ENCODE assay signal across 1 cellular context in the genomic region with DNA sequence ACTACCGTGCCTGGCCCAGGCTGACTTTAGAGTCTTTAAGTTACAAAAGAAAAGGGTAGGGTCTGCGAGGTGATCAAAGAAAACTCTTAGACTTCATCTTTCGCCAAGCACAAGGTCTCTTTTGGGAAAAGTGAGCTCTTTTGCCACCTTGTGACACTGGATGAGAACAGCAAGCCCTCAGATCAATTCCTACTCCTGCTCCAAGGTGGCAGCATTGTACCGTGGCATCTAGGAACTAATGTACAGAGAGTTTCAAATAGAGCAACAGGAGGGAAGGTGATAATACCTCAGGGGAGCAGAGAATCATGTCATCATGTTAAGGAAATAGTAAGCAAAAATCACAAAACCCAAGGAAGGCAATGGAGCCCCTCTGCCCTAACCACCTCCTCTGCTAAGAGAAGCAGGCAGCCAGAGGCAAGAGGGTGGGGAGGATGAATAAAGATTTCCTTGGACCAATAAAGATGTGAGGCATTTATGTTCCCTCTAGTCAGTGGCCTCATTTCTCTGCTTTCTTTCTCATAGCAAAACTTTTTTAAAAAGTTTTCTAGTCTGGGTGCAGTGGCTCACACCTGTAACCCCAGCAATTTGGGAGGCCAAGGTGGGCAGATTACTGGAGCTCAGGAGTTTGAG.
A peak's percentile ranks its signal among the peaks of the same experiment; 100 is the strongest.
TF ChIP-seq lines count a peak whose summit lies in the region.

No MANE protein-coding gene starts in this region.

TF ChIP-seq in GM12878, 131 proteins besides CTCF, POLR2A, EP300 and RAD21:
- TF ChIP-seq RB1 (IDR thresholded peaks at IDR 0.05; ENCODE audit: borderline replicate concordance) = peak; percentile 45; the same call in 1 of the 2 replicates
- TF ChIP-seq PML (IDR thresholded peaks at IDR 0.05; ENCODE audit: low read length) = no peak
- TF ChIP-seq ATF7 (IDR thresholded peaks at IDR 0.05; ENCODE audit: low read depth) = peak; percentile 43; the same call in 1 of the 2 replicates
- TF ChIP-seq ETV6 (conservative IDR thresholded peaks at IDR 0.05 in 1 of 2, IDR thresholded peaks at IDR 0.05 in 1 of 2; ENCODE audit: borderline replicate concordance in 1 of 2, low read depth in 1 of 2) = no peak
- TF ChIP-seq STAT1 (conservative IDR thresholded peaks at IDR 0.05) = 0 out of 2 replicates have a peak, but pooled peaks have one; percentile 59
- TF ChIP-seq SMARCA5 (IDR thresholded peaks at IDR 0.05) = peak; percentile 94
- TF ChIP-seq CHD4 (IDR thresholded peaks at IDR 0.05) = no peak
- TF ChIP-seq RAD51 (IDR thresholded peaks at IDR 0.05) = 0 out of 2 replicates have a peak, but pooled peaks have one; percentile 39
- TF ChIP-seq FOXM1 (IDR thresholded peaks at IDR 0.05; ENCODE audit: low read depth, low read length) = peak; percentile 59; the same call in 1 of the 2 replicates
- TF ChIP-seq, protein P1, sequence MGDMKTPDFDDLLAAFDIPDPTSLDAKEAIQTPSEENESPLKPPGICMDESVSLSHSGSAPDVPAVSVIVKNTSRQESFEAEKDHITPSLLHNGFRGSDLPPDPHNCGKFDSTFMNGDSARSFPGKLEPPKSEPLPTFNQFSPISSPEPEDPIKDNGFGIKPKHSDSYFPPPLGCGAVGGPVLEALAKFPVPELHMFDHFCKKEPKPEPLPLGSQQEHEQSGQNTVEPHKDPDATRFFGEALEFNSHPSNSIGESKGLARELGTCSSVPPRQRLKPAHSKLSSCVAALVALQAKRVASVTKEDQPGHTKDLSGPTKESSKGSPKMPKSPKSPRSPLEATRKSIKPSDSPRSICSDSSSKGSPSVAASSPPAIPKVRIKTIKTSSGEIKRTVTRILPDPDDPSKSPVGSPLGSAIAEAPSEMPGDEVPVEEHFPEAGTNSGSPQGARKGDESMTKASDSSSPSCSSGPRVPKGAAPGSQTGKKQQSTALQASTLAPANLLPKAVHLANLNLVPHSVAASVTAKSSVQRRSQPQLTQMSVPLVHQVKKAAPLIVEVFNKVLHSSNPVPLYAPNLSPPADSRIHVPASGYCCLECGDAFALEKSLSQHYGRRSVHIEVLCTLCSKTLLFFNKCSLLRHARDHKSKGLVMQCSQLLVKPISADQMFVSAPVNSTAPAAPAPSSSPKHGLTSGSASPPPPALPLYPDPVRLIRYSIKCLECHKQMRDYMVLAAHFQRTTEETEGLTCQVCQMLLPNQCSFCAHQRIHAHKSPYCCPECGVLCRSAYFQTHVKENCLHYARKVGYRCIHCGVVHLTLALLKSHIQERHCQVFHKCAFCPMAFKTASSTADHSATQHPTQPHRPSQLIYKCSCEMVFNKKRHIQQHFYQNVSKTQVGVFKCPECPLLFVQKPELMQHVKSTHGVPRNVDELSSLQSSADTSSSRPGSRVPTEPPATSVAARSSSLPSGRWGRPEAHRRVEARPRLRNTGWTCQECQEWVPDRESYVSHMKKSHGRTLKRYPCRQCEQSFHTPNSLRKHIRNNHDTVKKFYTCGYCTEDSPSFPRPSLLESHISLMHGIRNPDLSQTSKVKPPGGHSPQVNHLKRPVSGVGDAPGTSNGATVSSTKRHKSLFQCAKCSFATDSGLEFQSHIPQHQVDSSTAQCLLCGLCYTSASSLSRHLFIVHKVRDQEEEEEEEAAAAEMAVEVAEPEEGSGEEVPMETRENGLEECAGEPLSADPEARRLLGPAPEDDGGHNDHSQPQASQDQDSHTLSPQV (IDR thresholded peaks at IDR 0.05) = peak; percentile 93
- TF ChIP-seq NBN (IDR thresholded peaks at IDR 0.05) = peak; percentile 58; the same call in 1 of the 2 replicates
- 0 out of 2 replicates have a peak, but pooled peaks have one; percentile 38 for TF ChIP-seq ZNF207 (IDR thresholded peaks at IDR 0.05; ENCODE audit: borderline replicate concordance)
- 0 out of 2 replicates have a peak, but pooled peaks have one; percentile 16 for TF ChIP-seq MEF2A (IDR thresholded peaks at IDR 0.05; ENCODE audit: insufficient read depth, low read depth, low read length)
- TF ChIP-seq SMC3 (IDR thresholded peaks at IDR 0.05; ENCODE audit: borderline replicate concordance, low read length) = peak; percentile 99
- TF ChIP-seq, protein P2, sequence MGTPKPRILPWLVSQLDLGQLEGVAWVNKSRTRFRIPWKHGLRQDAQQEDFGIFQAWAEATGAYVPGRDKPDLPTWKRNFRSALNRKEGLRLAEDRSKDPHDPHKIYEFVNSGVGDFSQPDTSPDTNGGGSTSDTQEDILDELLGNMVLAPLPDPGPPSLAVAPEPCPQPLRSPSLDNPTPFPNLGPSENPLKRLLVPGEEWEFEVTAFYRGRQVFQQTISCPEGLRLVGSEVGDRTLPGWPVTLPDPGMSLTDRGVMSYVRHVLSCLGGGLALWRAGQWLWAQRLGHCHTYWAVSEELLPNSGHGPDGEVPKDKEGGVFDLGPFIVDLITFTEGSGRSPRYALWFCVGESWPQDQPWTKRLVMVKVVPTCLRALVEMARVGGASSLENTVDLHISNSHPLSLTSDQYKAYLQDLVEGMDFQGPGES (IDR thresholded peaks at IDR 0.05) = peak; percentile 19; the same call in 1 of the 2 replicates
- TF ChIP-seq, protein P3, sequence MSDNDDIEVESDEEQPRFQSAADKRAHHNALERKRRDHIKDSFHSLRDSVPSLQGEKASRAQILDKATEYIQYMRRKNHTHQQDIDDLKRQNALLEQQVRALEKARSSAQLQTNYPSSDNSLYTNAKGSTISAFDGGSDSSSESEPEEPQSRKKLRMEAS (IDR thresholded peaks at IDR 0.05; ENCODE audit: low read depth, low read length) = no peak
- no peak for TF ChIP-seq NR2C1 (IDR thresholded peaks at IDR 0.05)
- peak in 1 of 2 experiments; percentile 27; a peak in 1 of 4 replicates for TF ChIP-seq BHLHE40 (IDR thresholded peaks at IDR 0.05; ENCODE audit: borderline replicate concordance in 1 of 2, low read depth in 2 of 2, low read length in 1 of 2)
- TF ChIP-seq SRF (IDR thresholded peaks at IDR 0.05; ENCODE audit: low read depth in 2 of 2, low read length in 2 of 2) = peak in 1 of 2 experiments; percentile 18; a peak in 1 of 4 replicates
- TF ChIP-seq, protein P4, sequence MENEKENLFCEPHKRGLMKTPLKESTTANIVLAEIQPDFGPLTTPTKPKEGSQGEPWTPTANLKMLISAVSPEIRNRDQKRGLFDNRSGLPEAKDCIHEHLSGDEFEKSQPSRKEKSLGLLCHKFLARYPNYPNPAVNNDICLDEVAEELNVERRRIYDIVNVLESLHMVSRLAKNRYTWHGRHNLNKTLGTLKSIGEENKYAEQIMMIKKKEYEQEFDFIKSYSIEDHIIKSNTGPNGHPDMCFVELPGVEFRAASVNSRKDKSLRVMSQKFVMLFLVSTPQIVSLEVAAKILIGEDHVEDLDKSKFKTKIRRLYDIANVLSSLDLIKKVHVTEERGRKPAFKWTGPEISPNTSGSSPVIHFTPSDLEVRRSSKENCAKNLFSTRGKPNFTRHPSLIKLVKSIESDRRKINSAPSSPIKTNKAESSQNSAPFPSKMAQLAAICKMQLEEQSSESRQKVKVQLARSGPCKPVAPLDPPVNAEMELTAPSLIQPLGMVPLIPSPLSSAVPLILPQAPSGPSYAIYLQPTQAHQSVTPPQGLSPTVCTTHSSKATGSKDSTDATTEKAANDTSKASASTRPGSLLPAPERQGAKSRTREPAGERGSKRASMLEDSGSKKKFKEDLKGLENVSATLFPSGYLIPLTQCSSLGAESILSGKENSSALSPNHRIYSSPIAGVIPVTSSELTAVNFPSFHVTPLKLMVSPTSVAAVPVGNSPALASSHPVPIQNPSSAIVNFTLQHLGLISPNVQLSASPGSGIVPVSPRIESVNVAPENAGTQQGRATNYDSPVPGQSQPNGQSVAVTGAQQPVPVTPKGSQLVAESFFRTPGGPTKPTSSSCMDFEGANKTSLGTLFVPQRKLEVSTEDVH (IDR thresholded peaks at IDR 0.05; ENCODE audit: low read depth, partially characterized antibody) = peak; percentile 30
- TF ChIP-seq RELA (IDR thresholded peaks at IDR 0.05; ENCODE audit: borderline replicate concordance, partially characterized antibody) = peak; percentile 62
- TF ChIP-seq, protein P5, sequence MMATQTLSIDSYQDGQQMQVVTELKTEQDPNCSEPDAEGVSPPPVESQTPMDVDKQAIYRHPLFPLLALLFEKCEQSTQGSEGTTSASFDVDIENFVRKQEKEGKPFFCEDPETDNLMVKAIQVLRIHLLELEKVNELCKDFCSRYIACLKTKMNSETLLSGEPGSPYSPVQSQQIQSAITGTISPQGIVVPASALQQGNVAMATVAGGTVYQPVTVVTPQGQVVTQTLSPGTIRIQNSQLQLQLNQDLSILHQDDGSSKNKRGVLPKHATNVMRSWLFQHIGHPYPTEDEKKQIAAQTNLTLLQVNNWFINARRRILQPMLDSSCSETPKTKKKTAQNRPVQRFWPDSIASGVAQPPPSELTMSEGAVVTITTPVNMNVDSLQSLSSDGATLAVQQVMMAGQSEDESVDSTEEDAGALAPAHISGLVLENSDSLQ (IDR thresholded peaks at IDR 0.05) = peak; percentile 11; the same call in 1 of the 2 replicates
- peak; percentile 79 for TF ChIP-seq YY1 (IDR thresholded peaks at IDR 0.05; ENCODE audit: low read depth, low read length)
